ENCODE assay signal across 19 cellular contexts in genomic region chr3:13557926-13558325, GRCh38. TPM values are rescaled to one million over a fixed set of nuclear protein-coding genes. Genes with fewer than 3 reads are reported as not detected.
"Had no signal": no experiment of that assay in that cellular context is flagged by ENCODE, and none has a peak within 500 bp of the region (broad histone marks: within the 10 kb centered on the region; RNA-seq: fewer than 3 reads in every experiment).

No MANE protein-coding gene starts in this region.

- H3K36me3 Mint-ChIP-seq: naive thymus-derived CD4-positive, alpha-beta T cell; stimulated activated memory B cell treated with anti-CD40 and anti-IgM and Interleukin-4, amounts not matched to agents 10 μg/mL and 1 μg/mL and 100 μg/mL, for 72 hours had no signal

- H3K4me1 Mint-ChIP-seq: naive thymus-derived CD4-positive, alpha-beta T cell had no signal

- H3K27me3 ChIP-seq: ovary, right lobe of liver, transverse colon had no signal

- H3K9me3 ChIP-seq: gastroesophageal sphincter, left lung, ovary, right lobe of liver, spleen, thoracic aorta, transverse colon had no signal

- H3K27ac ChIP-seq: left lung, ovary, right lobe of liver, spleen, thoracic aorta, transverse colon had no signal

- ATAC-seq: esophagus mucosa; left lung; right lobe of liver; stimulated activated memory B cell treated with anti-CD40 and anti-IgM and Interleukin-4, amounts not matched to agents 10 μg/mL and 1 μg/mL and 100 μg/mL, for 72 hours had no signal

- H3K36me3 ChIP-seq: gastroesophageal sphincter, left lung, ovary, right lobe of liver, spleen, thoracic aorta, transverse colon had no signal

- H3K4me1 ChIP-seq: right lobe of liver, transverse colon had no signal

- DNase-seq: effector memory CD4-positive, alpha-beta T cell; glutamatergic neuron; naive thymus-derived CD4-positive, alpha-beta T cell; nucleus accumbens; ovary; right lobe of liver; spleen; stimulated activated CD4-positive, alpha-beta T cell treated with anti-CD3 and anti-CD28 coated beads, Interleukin-15, amount 100 ng/mL, for 24 hours; stimulated activated CD4-positive, alpha-beta T cell treated with anti-CD3 and anti-CD28 coated beads, Interleukin-1b, Interleukin-23, amount 100 ng/mL, for 48 hours; stimulated activated CD4-positive, alpha-beta T cell treated with anti-CD3 and anti-CD28 coated beads, Interleukin-4, amount 100 ng/mL, for 24 hours; transverse colon had no signal

- H3K27ac Mint-ChIP-seq: naive thymus-derived CD4-positive, alpha-beta T cell; stimulated activated memory B cell treated with anti-CD40 and anti-IgM and Interleukin-4, amounts not matched to agents 10 μg/mL and 1 μg/mL and 100 μg/mL, for 72 hours; stimulated activated naive CD8-positive, alpha-beta T cell treated with anti-CD3 and anti-CD28 coated beads, Interleukin-15, Interleukin-2, amounts not matched to agents 100 ng/mL and 50 ng/mL, for 24 hours had no signal

- H3K9me3 Mint-ChIP-seq: central memory CD8-positive, alpha-beta T cell; naive thymus-derived CD4-positive, alpha-beta T cell; stimulated activated memory B cell treated with anti-CD40 and anti-IgM and Interleukin-4, amounts not matched to agents 10 μg/mL and 1 μg/mL and 100 μg/mL, for 72 hours; stimulated activated naive CD8-positive, alpha-beta T cell treated with anti-CD3 and anti-CD28 coated beads, Interleukin-15, Interleukin-2, amounts not matched to agents 100 ng/mL and 50 ng/mL, for 24 hours had no signal

- H3K4me3 Mint-ChIP-seq: central memory CD8-positive, alpha-beta T cell; naive thymus-derived CD4-positive, alpha-beta T cell; stimulated activated memory B cell treated with anti-CD40 and anti-IgM and Interleukin-4, amounts not matched to agents 10 μg/mL and 1 μg/mL and 100 μg/mL, for 72 hours; stimulated activated naive CD8-positive, alpha-beta T cell treated with anti-CD3 and anti-CD28 coated beads, Interleukin-15, Interleukin-2, amounts not matched to agents 100 ng/mL and 50 ng/mL, for 24 hours had no signal

- H3K4me3 ChIP-seq: gastroesophageal sphincter, left lung, lung, ovary, right lobe of liver, spleen, thoracic aorta, transverse colon had no signal

RNA-seq across cellular contexts. Expression of gene FBLN2, which starts 9.0 kb away (rescaled TPM):
- polyA plus RNA-seq: naive thymus-derived CD4-positive, alpha-beta T cell had no signal
